In genomic region chr15:72782993-72783562, GRCh38 we compare ENCODE assay signal across 8 cellular contexts. TPM values are rescaled to one million over a fixed set of nuclear protein-coding genes. Genes with fewer than 3 reads are reported as not detected.
DNase-seq lines count a peak whose midpoint lies in the region; ATAC-seq and TF ChIP-seq lines count a peak whose summit lies in the region.

No MANE protein-coding gene starts in this region.

- H4K20me1 ChIP-seq in DND-41 (ENCODE audit: insufficient read depth, low read length): peaks cover 8% of the 10 kb centered on the region; the same call in 1 of the 2 replicates

- peak; percentile 27 for DNase-seq in DND-41
- no peak for DNase-seq in T-helper 17 cell
- no peak for DNase-seq in endothelial cell (ENCODE audit: low spot score)
- no peak for DNase-seq in SHP77 treated with DMSO at 0.1 percent for 48 hours (lab: John Stamatoyannopoulos, UW)

- peak overlapping the region; percentile 95 for H3K27ac Mint-ChIP-seq in T-helper 17 cell
- H3K27ac Mint-ChIP-seq in endothelial cell (ENCODE audit: unreplicated experiment): peak overlapping the region; percentile 39

- peaks cover 54% of the 10 kb centered on the region for H3K79me2 ChIP-seq in DND-41 (ENCODE audit: insufficient read depth, low read length)

- H3K4me3 Mint-ChIP-seq in T-helper 17 cell (peak overlapping the region; percentile 99), endothelial cell (ENCODE audit: unreplicated experiment) (peak overlapping the region; percentile 97)

- no peaks in the 10 kb centered on the region for H3K9me3 Mint-ChIP-seq in endothelial cell (ENCODE audit: unreplicated experiment)

- TF ChIP-seq CTCF in DND-41 (IDR thresholded peaks at IDR 0.05; ENCODE audit: borderline replicate concordance, extremely low read depth, low read length, poor library complexity, severe bottlenecking) (peak; percentile 12), endothelial cell (IDR thresholded peaks at IDR 0.05; ENCODE audit: unreplicated experiment) (no peak)

- peaks cover 25% of the 10 kb centered on the region for H3K36me3 ChIP-seq in DND-41 (ENCODE audit: insufficient read depth, low read length)
- H3K36me3 ChIP-seq in mucosa of rectum (ENCODE audit: control insufficient read depth in 2 of 2, insufficient read depth in 2 of 2, low read length in 2 of 2): no peaks in the 10 kb centered on the region
- H3K36me3 ChIP-seq in thymus (ENCODE audit: control insufficient read depth, insufficient read depth): no peaks in the 10 kb centered on the region

- peak overlapping the region; percentile 52 to 94 for H3K4me3 ChIP-seq in DND-41 (ENCODE audit: low read depth in 1 of 2, low read length in 2 of 2)
- peak overlapping the region; percentile 80 to 92 for H3K4me3 ChIP-seq in mucosa of rectum (ENCODE audit: low read length in 2 of 2)
- peak overlapping the region; percentile 90 for H3K4me3 ChIP-seq in thymus (ENCODE audit: low read length)

- peak overlapping the region; percentile 73 for H3K4me2 ChIP-seq in DND-41 (ENCODE audit: insufficient read depth, low read length)

- H3K27me3 Mint-ChIP-seq in T-helper 17 cell (no peaks in the 10 kb centered on the region), endothelial cell (ENCODE audit: unreplicated experiment) (peaks cover 1% of the 10 kb centered on the region)

- H3K27ac ChIP-seq in DND-41 (ENCODE audit: low read length): peak overlapping the region; percentile 89
- peak overlapping the region; percentile 79 to 96 for H3K27ac ChIP-seq in mucosa of rectum (ENCODE audit: low read depth in 2 of 2, low read length in 2 of 2)
- H3K27ac ChIP-seq in thymus (ENCODE audit: low read depth): peak overlapping the region; percentile 96

- peak overlapping the region; percentile 93 for H2AFZ ChIP-seq in DND-41 (ENCODE audit: low read depth, low read length)

- H3K4me1 Mint-ChIP-seq in T-helper 17 cell (peaks cover 65% of the 10 kb centered on the region), endothelial cell (ENCODE audit: unreplicated experiment) (peaks cover 16% of the 10 kb centered on the region)

- H3K27me3 ChIP-seq in DND-41 (ENCODE audit: insufficient read depth, low read length, poor library complexity) (no peaks in the 10 kb centered on the region), mucosa of rectum (ENCODE audit: control insufficient read depth in 2 of 2, insufficient read depth in 2 of 2, low read length in 2 of 2) (no peaks in the 10 kb centered on the region), thymus (ENCODE audit: control insufficient read depth, insufficient read depth) (no peaks in the 10 kb centered on the region)

- H3K9me3 ChIP-seq in DND-41 (ENCODE audit: insufficient read depth, low read length, severe bottlenecking): no peaks in the 10 kb centered on the region
- no peaks in the 10 kb centered on the region for H3K9me3 ChIP-seq in T-helper 17 cell (ENCODE audit: control insufficient read depth, low read length, poor library complexity, severe bottlenecking)
- H3K9me3 ChIP-seq in mucosa of rectum (ENCODE audit: control insufficient read depth in 2 of 2, low read length in 2 of 2): no peaks in the 10 kb centered on the region
- no peaks in the 10 kb centered on the region for H3K9me3 ChIP-seq in thymus (ENCODE audit: control insufficient read depth)

- H3K4me1 ChIP-seq in DND-41 (ENCODE audit: insufficient read depth, low read length): peaks cover 33% of the 10 kb centered on the region
- H3K4me1 ChIP-seq in mucosa of rectum (ENCODE audit: control insufficient read depth in 2 of 2, insufficient read depth in 2 of 2, low read length in 2 of 2): peaks cover 13 to 18% of the 10 kb centered on the region in 2 donors
- H3K4me1 ChIP-seq in thymus (ENCODE audit: control insufficient read depth, insufficient read depth, low read length): peaks cover 15% of the 10 kb centered on the region

- H3K9ac ChIP-seq in DND-41 (ENCODE audit: low read depth, low read length): peak overlapping the region; percentile 97
- H3K9ac ChIP-seq in mucosa of rectum (ENCODE audit: low read depth in 1 of 2, low read length in 2 of 2): peak overlapping the region; percentile 71 to 90

- ATAC-seq in DND-41 (ENCODE audit: insufficient read depth, low read depth): no peak; the same call in 2 of the 3 replicates
- ATAC-seq in GM21367 (IDR thresholded peaks at IDR 0.05; ENCODE audit: unreplicated experiment): peak; percentile 25
- ATAC-seq in HG03558 (IDR thresholded peaks at IDR 0.05; ENCODE audit: extremely low read depth, unreplicated experiment): peak; percentile 6
- peak; percentile 17 for ATAC-seq in T-helper 17 cell

- WGBS in thymus: under 1% methylated on average over 46 of the region's 46 CpGs

- H3K36me3 Mint-ChIP-seq in T-helper 17 cell (ENCODE audit: low read depth) (peaks cover 7% of the 10 kb centered on the region), endothelial cell (ENCODE audit: low read depth, unreplicated experiment) (peaks cover 14% of the 10 kb centered on the region)

RNA-seq across cellular contexts. Expression of gene ADPGK, which starts 0.5 kb away (rescaled TPM):
- 100 to 1,000 TPM; 115 to 124 TPM for total RNA-seq in T-helper 17 cell
- total RNA-seq in endothelial cell (ENCODE audit: unreplicated experiment): 42.0 TPM
- polyA plus RNA-seq in thymus: 100 TPM
